In genomic region chr20:41783423-41784220, GRCh38 we compare ENCODE assay signal across 25 cellular contexts.
DNase-seq lines count a peak whose midpoint lies in the region; ATAC-seq lines count a peak whose summit lies in the region.
"Had no signal": no experiment of that assay in that cellular context is flagged by ENCODE, and none has a peak within 500 bp of the region (broad histone marks: within the 10 kb centered on the region; RNA-seq: fewer than 3 reads in every experiment).

No MANE protein-coding gene starts in this region.

- no peaks in the 10 kb centered on the region for H3K36me3 ChIP-seq in neuronal stem cell (replicated peaks in 1 of 2; ENCODE audit: control insufficient read depth in 2 of 2, insufficient read depth in 2 of 2, low read length in 2 of 2)
- H3K36me3 ChIP-seq: esophagus squamous epithelium, gastroesophageal sphincter, thoracic aorta had no signal

- H3K4me3 Mint-ChIP-seq in activated CD4-positive, alpha-beta T cell treated with anti-CD3 and anti-CD28 coated beads, Interleukin-2, amount 10 ng/mL, durations not matched to agents 24 days and 14 days = no peak overlapping the region
- H3K4me3 Mint-ChIP-seq: activated CD4-positive, alpha-beta T cell treated with anti-CD3 and anti-CD28 coated beads, Interleukin-2, amount 10 ng/mL, durations not matched to agents 7 days and 5 days; activated naive CD8-positive, alpha-beta T cell treated with anti-CD3 and anti-CD28 coated beads, Interleukin-2, amount 10 ng/mL, durations not matched to agents 7 days and 5 days; CD14-positive monocyte; IgD-negative memory B cell; naive thymus-derived CD4-positive, alpha-beta T cell; stimulated activated memory B cell treated with anti-CD40 and anti-IgM and Interleukin-4, amounts not matched to agents 10 μg/mL and 1 μg/mL and 100 μg/mL, for 72 hours had no signal

- WGBS in neuronal stem cell (ENCODE audit: extremely low coverage in 2 of 2, insufficient read length in 2 of 2, insufficient replicate concordance in 1 of 2), 2 donors = no CpG with 5 or more reads among the region's 7 CpGs

- no peak overlapping the region for H4K91ac ChIP-seq in neuronal stem cell (ENCODE audit: low read depth, low read length, poor library complexity)

- H2BK15ac ChIP-seq in neuronal stem cell (ENCODE audit: low read length) = no peak overlapping the region

- H4K8ac ChIP-seq in neuronal stem cell (ENCODE audit: low read depth, low read length) = no peak overlapping the region

- no peaks in the 10 kb centered on the region for H3K27me3 ChIP-seq in neuronal stem cell (ENCODE audit: control insufficient read depth in 3 of 3, insufficient read depth in 3 of 3, low read depth in 1 of 3, low read length in 3 of 3)
- H3K27me3 ChIP-seq: body of pancreas had no signal

- no peak overlapping the region for H2AK5ac ChIP-seq in neuronal stem cell (ENCODE audit: low read depth, low read length)

- H3K79me1 ChIP-seq in neuronal stem cell (ENCODE audit: low read depth, low read length) = no peaks in the 10 kb centered on the region

- no peak overlapping the region for H3K27ac Mint-ChIP-seq in activated CD4-positive, alpha-beta T cell treated with anti-CD3 and anti-CD28 coated beads, Interleukin-2, amount 10 ng/mL, durations not matched to agents 24 days and 14 days
- H3K27ac Mint-ChIP-seq: activated CD4-positive, alpha-beta T cell treated with anti-CD3 and anti-CD28 coated beads, Interleukin-2, amount 10 ng/mL, durations not matched to agents 7 days and 5 days; activated naive CD8-positive, alpha-beta T cell treated with anti-CD3 and anti-CD28 coated beads, Interleukin-2, amount 10 ng/mL, durations not matched to agents 7 days and 5 days; IgD-negative memory B cell; naive thymus-derived CD4-positive, alpha-beta T cell; stimulated activated memory B cell treated with anti-CD40 and anti-IgM and Interleukin-4, amounts not matched to agents 10 μg/mL and 1 μg/mL and 100 μg/mL, for 72 hours had no signal

- no peak overlapping the region for H3K18ac ChIP-seq in neuronal stem cell (ENCODE audit: low read length)

- no peaks in the 10 kb centered on the region for H3K9me3 Mint-ChIP-seq in activated CD4-positive, alpha-beta T cell treated with anti-CD3 and anti-CD28 coated beads, Interleukin-2, amount 10 ng/mL, durations not matched to agents 24 days and 14 days
- H3K9me3 Mint-ChIP-seq: activated CD4-positive, alpha-beta T cell treated with anti-CD3 and anti-CD28 coated beads, Interleukin-2, amount 10 ng/mL, durations not matched to agents 7 days and 5 days; activated naive CD8-positive, alpha-beta T cell treated with anti-CD3 and anti-CD28 coated beads, Interleukin-2, amount 10 ng/mL, durations not matched to agents 7 days and 5 days had no signal

- intact Hi-C loops in activated CD4-positive, alpha-beta T cell treated with anti-CD3 and anti-CD28 coated beads, Interleukin-2, amount 10 ng/mL, durations not matched to agents 24 days and 14 days (cut with micrococcal nuclease) = no loop called here

- H2BK5ac ChIP-seq in neuronal stem cell (ENCODE audit: low read length) = no peak overlapping the region

- no peaks in the 10 kb centered on the region for H3K36me3 Mint-ChIP-seq in activated CD4-positive, alpha-beta T cell treated with anti-CD3 and anti-CD28 coated beads, Interleukin-2, amount 10 ng/mL, durations not matched to agents 24 days and 14 days (ENCODE audit: low read depth)
- H3K36me3 Mint-ChIP-seq: activated naive CD8-positive, alpha-beta T cell treated with anti-CD3 and anti-CD28 coated beads, Interleukin-2, amount 10 ng/mL, durations not matched to agents 7 days and 5 days; CD14-positive monocyte; IgD-negative memory B cell; naive thymus-derived CD4-positive, alpha-beta T cell; stimulated activated memory B cell treated with anti-CD40 and anti-IgM and Interleukin-4, amounts not matched to agents 10 μg/mL and 1 μg/mL and 100 μg/mL, for 72 hours had no signal

- no peak overlapping the region for H3K4me2 ChIP-seq in neuronal stem cell (ENCODE audit: insufficient read depth, low read length, poor library complexity, severe bottlenecking)

- no peak overlapping the region for H2BK120ac ChIP-seq in neuronal stem cell (ENCODE audit: low read depth, low read length)

- no peak overlapping the region for H3K14ac ChIP-seq in neuronal stem cell (ENCODE audit: low read length)

- H3K23ac ChIP-seq in neuronal stem cell (ENCODE audit: low read depth, low read length, poor library complexity) = no peak overlapping the region

- no peaks in the 10 kb centered on the region for H3K9me3 ChIP-seq in neuronal stem cell (replicated peaks in 1 of 2; ENCODE audit: control insufficient read depth in 2 of 2, insufficient read depth in 1 of 2, low read depth in 1 of 2, low read length in 2 of 2)
- H3K9me3 ChIP-seq: body of pancreas, esophagus squamous epithelium, thoracic aorta had no signal

- H3K27me3 Mint-ChIP-seq in activated CD4-positive, alpha-beta T cell treated with anti-CD3 and anti-CD28 coated beads, Interleukin-2, amount 10 ng/mL, durations not matched to agents 24 days and 14 days = no peaks in the 10 kb centered on the region
- H3K27me3 Mint-ChIP-seq: activated naive CD8-positive, alpha-beta T cell treated with anti-CD3 and anti-CD28 coated beads, Interleukin-2, amount 10 ng/mL, durations not matched to agents 7 days and 5 days; IgD-negative memory B cell; stimulated activated memory B cell treated with anti-CD40 and anti-IgM and Interleukin-4, amounts not matched to agents 10 μg/mL and 1 μg/mL and 100 μg/mL, for 72 hours had no signal

- H3K4me1 ChIP-seq in neuronal stem cell (ENCODE audit: control insufficient read depth in 2 of 2, insufficient read depth in 1 of 2, low read depth in 1 of 2, low read length in 2 of 2) = no peaks in the 10 kb centered on the region
- H3K4me1 ChIP-seq: body of pancreas, esophagus squamous epithelium, gastroesophageal sphincter had no signal

- ATAC-seq in GM18907 (IDR thresholded peaks at IDR 0.05; ENCODE audit: unreplicated experiment) = peak; percentile 76
- peak; percentile 70 for ATAC-seq in HG02759 (IDR thresholded peaks at IDR 0.05; ENCODE audit: unreplicated experiment)
- ATAC-seq in HG03460 (IDR thresholded peaks at IDR 0.05; ENCODE audit: unreplicated experiment) = peak; percentile 79
- ATAC-seq in left lobe of liver = peak; percentile 19
- ATAC-seq: body of pancreas; gastroesophageal sphincter; naive thymus-derived CD4-positive, alpha-beta T cell; stimulated activated memory B cell treated with anti-CD40 and anti-IgM and Interleukin-4, amounts not matched to agents 10 μg/mL and 1 μg/mL and 100 μg/mL, for 72 hours had no signal

- H3K4me3 ChIP-seq in neuronal stem cell (ENCODE audit: low read length in 2 of 2) = no peak overlapping the region
- H3K4me3 ChIP-seq: body of pancreas, esophagus squamous epithelium, gastroesophageal sphincter, thoracic aorta had no signal

- H3K4ac ChIP-seq in neuronal stem cell (ENCODE audit: low read length) = no peak overlapping the region

- H3K4me1 Mint-ChIP-seq in activated CD4-positive, alpha-beta T cell treated with anti-CD3 and anti-CD28 coated beads, Interleukin-2, amount 10 ng/mL, durations not matched to agents 24 days and 14 days = no peaks in the 10 kb centered on the region
- H3K4me1 Mint-ChIP-seq: activated CD4-positive, alpha-beta T cell treated with anti-CD3 and anti-CD28 coated beads, Interleukin-2, amount 10 ng/mL, durations not matched to agents 7 days and 5 days; activated naive CD8-positive, alpha-beta T cell treated with anti-CD3 and anti-CD28 coated beads, Interleukin-2, amount 10 ng/mL, durations not matched to agents 7 days and 5 days; CD14-positive monocyte; IgD-negative memory B cell; stimulated activated memory B cell treated with anti-CD40 and anti-IgM and Interleukin-4, amounts not matched to agents 10 μg/mL and 1 μg/mL and 100 μg/mL, for 72 hours had no signal

- H2AFZ ChIP-seq in neuronal stem cell (ENCODE audit: low read length) = no peak overlapping the region

- H3K9ac ChIP-seq in neuronal stem cell (ENCODE audit: low read depth, low read length, poor library complexity) = no peak overlapping the region

- DNase-seq in left lobe of liver (ENCODE audit: low spot score) (no peak), neuronal stem cell (ENCODE audit: low spot score) (no peak), SHP77 (lab: John Stamatoyannopoulos, UW) (no peak)
- DNase-seq in activated CD4-positive, alpha-beta T cell treated with anti-CD3 and anti-CD28 coated beads, Interleukin-2, amount 10 ng/mL, durations not matched to agents 24 days and 14 days = no peak
- no peak for DNase-seq in effector CD4-positive, alpha-beta T cell
- DNase-seq: activated CD4-positive, alpha-beta T cell treated with anti-CD3 and anti-CD28 coated beads, Interleukin-2, amount 10 ng/mL, durations not matched to agents 7 days and 5 days; activated naive CD8-positive, alpha-beta T cell treated with anti-CD3 and anti-CD28 coated beads, Interleukin-2, amount 10 ng/mL, durations not matched to agents 7 days and 5 days; body of pancreas; effector CD8-positive, alpha-beta T cell; esophagus squamous epithelium; kidney glomerular epithelial cell; mesendoderm; MM.1S; naive thymus-derived CD4-positive, alpha-beta T cell; NCI-H1694 treated with DMSO at 0.1 percent for 48 hours; NCI-H774; T-helper 1 cell had no signal

- H3K27ac ChIP-seq in neuronal stem cell (replicated peaks; ENCODE audit: low read length) = no peak overlapping the region
- H3K27ac ChIP-seq: body of pancreas, esophagus squamous epithelium, gastroesophageal sphincter, thoracic aorta had no signal

- H2BK12ac ChIP-seq in neuronal stem cell (ENCODE audit: low read length) = no peak overlapping the region

Comparison
In these comparisons a context has a peak if more than half of its experiments do, and no peak if none do; other contexts are left out.
1. ATAC-seq: peak in every context shown above with its lines; median percentile 79 in HG03460; 76 in GM18907; 70 in HG02759; 19 in left lobe of liver.